ENCODE assay signal across 31 cellular contexts in genomic region chrX:153423652-153424051, GRCh38. TPM values are rescaled to one million over a fixed set of nuclear protein-coding genes. Genes with fewer than 3 reads are reported as not detected.
DNase-seq lines count a peak whose midpoint lies in the region; ATAC-seq and TF ChIP-seq lines count a peak whose summit lies in the region.
"Had no signal": no experiment of that assay in that cellular context is flagged by ENCODE, and none has a peak within 500 bp of the region (broad histone marks: within the 10 kb centered on the region; RNA-seq: fewer than 3 reads in every experiment).

No MANE protein-coding gene starts in this region.

- H3K9me3 ChIP-seq in CD8-positive, alpha-beta T cell (ENCODE audit: low read length): no peaks in the 10 kb centered on the region
- H3K9me3 ChIP-seq in lung (ENCODE audit: control insufficient read depth in 2 of 2, insufficient read depth in 1 of 2, low read length in 1 of 2) (peaks cover 0 to 6% of the 10 kb centered on the region in 2 donors), SJCRH30 (replicated peaks) (no peaks in the 10 kb centered on the region)
- H3K9me3 ChIP-seq: esophagus muscularis mucosa, tibial nerve had no signal

- no peak overlapping the region for H3K27ac ChIP-seq in CD8-positive, alpha-beta T cell (ENCODE audit: low read depth, low read length)
- no peak overlapping the region for H3K27ac ChIP-seq in lung (ENCODE audit: low read depth in 1 of 2, low read length in 1 of 2)
- H3K27ac ChIP-seq in SJCRH30: no peak overlapping the region
- H3K27ac ChIP-seq: BLaER1, esophagus muscularis mucosa, PC-9, tibial nerve, WERI-Rb-1 had no signal

- H3K4me3 Mint-ChIP-seq in CD8-positive, alpha-beta T cell: no peak overlapping the region
- H3K4me3 Mint-ChIP-seq: activated naive CD8-positive, alpha-beta T cell; dendritic cell treated with granulocyte-macrophage colony-stimulating factor and Interleukin-4, amounts not matched to agents 40 ng/mL and 50 ng/mL, for 4 days; HFFc6; memory B cell had no signal

- WGBS in lung, 2 donors: 50 to 72% methylated on average over 8 of the region's 8 CpGs

- H3K9me3 Mint-ChIP-seq in CD8-positive, alpha-beta T cell: no peaks in the 10 kb centered on the region
- H3K9me3 Mint-ChIP-seq: dendritic cell treated with granulocyte-macrophage colony-stimulating factor and Interleukin-4, amounts not matched to agents 40 ng/mL and 50 ng/mL, for 4 days; HFFc6; memory B cell had no signal

- H3K4me1 Mint-ChIP-seq in CD8-positive, alpha-beta T cell (ENCODE audit: low read depth): no peaks in the 10 kb centered on the region

- H3K36me3 ChIP-seq in CD8-positive, alpha-beta T cell (ENCODE audit: insufficient read depth, low read length): no peaks in the 10 kb centered on the region
- H3K36me3 ChIP-seq in lung (ENCODE audit: control insufficient read depth in 2 of 2, insufficient read depth in 2 of 2, low read length in 2 of 2) (peaks cover 0 to 4% of the 10 kb centered on the region in 2 donors), SJCRH30 (no peaks in the 10 kb centered on the region)
- H3K36me3 ChIP-seq: BLaER1, WERI-Rb-1 had no signal

- intact Hi-C loops in CD8-positive, alpha-beta T cell (cut with DNase I, micrococcal nuclease): no loop called here
- intact Hi-C loops in Right ventricle myocardium superior (cut with DNase I): no loop called here

- peaks cover 6% of the 10 kb centered on the region for H3K36me3 Mint-ChIP-seq in CD8-positive, alpha-beta T cell

- DNase-seq in CD8-positive, alpha-beta T cell: no peak
- peak; percentile 22 for DNase-seq in SKM-1 treated with dmso at 0.1 percent for 144 hours (lab: John Stamatoyannopoulos, UW; ENCODE audit: unreplicated experiment)
- DNase-seq in Right ventricle myocardium superior: peak; percentile 66
- peak; percentile 55 for DNase-seq in lung (ENCODE audit: low spot score)
- DNase-seq in activated CD4-positive, alpha-beta T cell treated with anti-CD3 and anti-CD28 coated beads for 4 hours: no peak
- DNase-seq in activated CD8-positive, alpha-beta memory T cell treated with anti-CD3 and anti-CD28 coated beads, Interleukin-2, amount 50 U/mL, for 48 hours: no peak
- DNase-seq in NCI-H2029 treated with DMSO at 0.1 percent for 48 hours (lab: John Stamatoyannopoulos, UW): no peak
- no peak for DNase-seq in SJCRH30
- DNase-seq: ACHN; activated CD4-positive, alpha-beta T cell treated with anti-CD3 and anti-CD28 coated beads for 48 hours; central memory CD4-positive, alpha-beta T cell; DMS53; HFFc6; kidney glomerular epithelial cell; NCI-H1417; NCI-H2081; NCI-H2227 treated with DMSO at 0.1 percent for 48 hours; NCI-H526 treated with DMSO at 0.1 percent for 48 hours; PC-9; SHP77; SW 1271; WERI-Rb-1 had no signal

- POLR2A ChIA-PET in CD8-positive, alpha-beta T cell (lab: Charles Lee): no interaction called here

- ATAC-seq in CD8-positive, alpha-beta T cell: no peak
- ATAC-seq in Right ventricle myocardium superior (ENCODE audit: poor library complexity) (peak; percentile 71), lung (ENCODE audit: insufficient read depth, low FRiP score) (no peak)

- no peaks in the 10 kb centered on the region for H3K4me1 ChIP-seq in CD8-positive, alpha-beta T cell (ENCODE audit: insufficient read depth, low read length)
- peaks cover 0 to 2% of the 10 kb centered on the region in 2 donors for H3K4me1 ChIP-seq in lung (ENCODE audit: control insufficient read depth in 2 of 2, insufficient read depth in 2 of 2, low read length in 2 of 2)
- no peaks in the 10 kb centered on the region for H3K4me1 ChIP-seq in SJCRH30
- H3K4me1 ChIP-seq: BLaER1, esophagus muscularis mucosa, tibial nerve had no signal

- H3K4me3 ChIP-seq in CD8-positive, alpha-beta T cell (ENCODE audit: low read depth, low read length): no peak overlapping the region
- no peak overlapping the region for H3K4me3 ChIP-seq in lung
- no peak overlapping the region for H3K4me3 ChIP-seq in SJCRH30
- H3K4me3 ChIP-seq: BLaER1, esophagus muscularis mucosa, PC-9, tibial nerve had no signal

- H3K27me3 ChIP-seq in CD8-positive, alpha-beta T cell (ENCODE audit: insufficient read depth, low read length): no peaks in the 10 kb centered on the region
- H3K27me3 ChIP-seq in lung (ENCODE audit: control insufficient read depth, insufficient read depth) (peaks cover 2% of the 10 kb centered on the region), SJCRH30 (no peaks in the 10 kb centered on the region)
- H3K27me3 ChIP-seq: esophagus muscularis mucosa, tibial nerve had no signal

- CTCF ChIA-PET in CD8-positive, alpha-beta T cell (lab: Charles Lee): no interaction called here

- no peak for TF ChIP-seq CTCF in CD8-positive, alpha-beta T cell (IDR thresholded peaks at IDR 0.05)
- no peak for TF ChIP-seq CTCF in lung (IDR thresholded peaks at IDR 0.05; ENCODE audit: control extremely low read depth, extremely low read depth)

- no peaks in the 10 kb centered on the region for H3K27me3 Mint-ChIP-seq in CD8-positive, alpha-beta T cell (ENCODE audit: low read depth)
- H3K27me3 Mint-ChIP-seq: activated naive CD8-positive, alpha-beta T cell; dendritic cell treated with granulocyte-macrophage colony-stimulating factor and Interleukin-4, amounts not matched to agents 40 ng/mL and 50 ng/mL, for 4 days; memory B cell had no signal

- peak overlapping the region; percentile 32 for H3K27ac Mint-ChIP-seq in CD8-positive, alpha-beta T cell
- H3K27ac Mint-ChIP-seq: activated naive CD8-positive, alpha-beta T cell; dendritic cell treated with granulocyte-macrophage colony-stimulating factor and Interleukin-4, amounts not matched to agents 40 ng/mL and 50 ng/mL, for 4 days; HFFc6; memory B cell had no signal

RNA-seq across cellular contexts. Expression of gene ZFP92, which starts 12.4 kb away (rescaled TPM):
- total RNA-seq in CD8-positive, alpha-beta T cell: under 1 TPM; 0.19 to 0.24 TPM
- total RNA-seq in Right ventricle myocardium superior (0.65 TPM), lung (1 to 10 TPM; 1.5 to 3.6 TPM)
- polyA plus RNA-seq in lung: 1 to 10 TPM in 1 of 2 donors, under 1 TPM in 1; 0.69 to 1.5 TPM
- not detected in 2 replicates for total RNA-seq in SJCRH30 (2014; rRNA removed; shearing (Covaris generic))
- total RNA-seq: PC-9 had no signal
- polyA plus RNA-seq: neural cell had no signal

RNA-seq across cellular contexts. Expression of gene TREX2, which starts 22.2 kb away (rescaled TPM):
- 1 to 10 TPM; 1.4 to 1.7 TPM for total RNA-seq in CD8-positive, alpha-beta T cell
- total RNA-seq in Right ventricle myocardium superior (0.19 TPM), lung (1 to 10 TPM in 1 of 2 donors, under 1 TPM in 1; 0.65 to 1.2 TPM)
- polyA plus RNA-seq in lung: under 1 TPM; 0.61 to 0.63 TPM
- total RNA-seq in SJCRH30 (2014; rRNA removed; shearing (Covaris generic)): 0.10 and 0.67 TPM in 2 replicates
- polyA plus RNA-seq: neural cell had no signal

RNA-seq across cellular contexts. Expression of gene PNMA6E, which starts 22.5 kb away (rescaled TPM):
- not detected for total RNA-seq in CD8-positive, alpha-beta T cell
- total RNA-seq in Right ventricle myocardium superior (not detected), lung (not detected)
- under 1 TPM in 1 of 2 donors, not detected in 1; 0.08 TPM for polyA plus RNA-seq in lung
- total RNA-seq in SJCRH30 (2014; rRNA removed; shearing (Covaris generic)): not detected in 2 replicates
- total RNA-seq: esophagus muscularis mucosa, frontal cortex, H1, HFFc6, PC-9, tibial nerve had no signal
- polyA plus RNA-seq: H1, neural cell had no signal

RNA-seq across cellular contexts. Expression of gene HAUS7, which starts 46.7 kb away (rescaled TPM):
- 10 to 100 TPM; 20.5 to 20.6 TPM for total RNA-seq in CD8-positive, alpha-beta T cell
- total RNA-seq in Right ventricle myocardium superior: 18.6 TPM
- 10 to 100 TPM; 11.3 to 31.6 TPM for total RNA-seq in lung
- polyA plus RNA-seq in lung: 10 to 100 TPM; 24.4 to 42.9 TPM
- total RNA-seq in SJCRH30 (2014; rRNA removed; shearing (Covaris generic)): 29.6 and 29.8 TPM in 2 replicates

Comparison
In these comparisons a context has a peak if more than half of its experiments do, and no peak if none do; other contexts are left out.
1. DNase-seq: peak in SKM-1 treated with dmso at 0.1 percent for 144 hours (single experiment), Right ventricle myocardium superior (single experiment) and lung (single experiment); none in CD8-positive, alpha-beta T cell (0 of 7), activated CD4-positive, alpha-beta T cell treated with anti-CD3 and anti-CD28 coated beads for 4 hours (0 of 2), activated CD8-positive, alpha-beta memory T cell treated with anti-CD3 and anti-CD28 coated beads, Interleukin-2, amount 50 U/mL, for 48 hours (single experiment), NCI-H2029 treated with DMSO at 0.1 percent for 48 hours (single experiment) and SJCRH30 (0 of 2).